In genomic region chr3:111904376-111905241, GRCh38 we compare ENCODE assay signal across 10 cellular contexts. TPM values are rescaled to one million over a fixed set of nuclear protein-coding genes. Genes with fewer than 3 reads are reported as not detected.
DNase-seq lines count a peak whose midpoint lies in the region; ATAC-seq and TF ChIP-seq lines count a peak whose summit lies in the region.
"Had no signal": no experiment of that assay in that cellular context is flagged by ENCODE, and none has a peak within 500 bp of the region (broad histone marks: within the 10 kb centered on the region; RNA-seq: fewer than 3 reads in every experiment).

No MANE protein-coding gene starts in this region.

- ATAC-seq in RWPE2 (ENCODE audit: low read depth), result peak; percentile 85
- ATAC-seq in gastroesophageal sphincter, result peak; percentile 95
- ATAC-seq in GM21423 (IDR thresholded peaks at IDR 0.05; ENCODE audit: unreplicated experiment), result no peak
- ATAC-seq in GM18873 (IDR thresholded peaks at IDR 0.05; ENCODE audit: low FRiP score, unreplicated experiment), result no peak
- ATAC-seq in HG03039 (IDR thresholded peaks at IDR 0.05; ENCODE audit: unreplicated experiment), result no peak

- DNase-seq in HCEC 1CT (peak; percentile 96), RWPE2 (ENCODE audit: low spot score) (no peak), retina (no peak)
- DNase-seq: activated effector memory CD4-positive, alpha-beta T cell treated with anti-CD3 and anti-CD28 coated beads, Interleukin-2, amount 50 U/mL, for 16 hours; Peyer's patch had no signal

- H3K4me3 ChIP-seq in RWPE2 (ENCODE audit: severe bottlenecking), result no peak overlapping the region
- no peak overlapping the region for H3K4me3 ChIP-seq in gastroesophageal sphincter
- H3K4me3 ChIP-seq in skin epidermis, result no peak overlapping the region
- H3K4me3 ChIP-seq: Peyer's patch had no signal

- TF ChIP-seq CTCF in RWPE2 (IDR thresholded peaks at IDR 0.05; ENCODE audit: poor library complexity, severe bottlenecking) (peak; percentile 27), gastroesophageal sphincter (IDR thresholded peaks at IDR 0.05) (peak in 2 of 4 experiments; percentile 50 to 59)

- H3K27ac ChIP-seq in RWPE2 (ENCODE audit: poor library complexity, severe bottlenecking) (peak overlapping the region; percentile 95), gastroesophageal sphincter (peak overlapping the region; percentile 53 to 77 (median 60)), skin epidermis (peak overlapping the region in 11 of 21 experiments; percentile 2 to 62 (median 29))

- H3K36me3 ChIP-seq in RWPE2 (ENCODE audit: low read depth) (peaks cover 63% of the 10 kb centered on the region), gastroesophageal sphincter (no peaks in the 10 kb centered on the region)
- H3K36me3 ChIP-seq: Peyer's patch had no signal

- no peaks in the 10 kb centered on the region for H3K27me3 ChIP-seq in RWPE2 (ENCODE audit: insufficient read depth, poor library complexity, severe bottlenecking)
- H3K27me3 ChIP-seq in gastroesophageal sphincter, result no peaks in the 10 kb centered on the region
- H3K27me3 ChIP-seq: Peyer's patch had no signal

- H3K9me3 ChIP-seq in RWPE2 (ENCODE audit: severe bottlenecking) (no peaks in the 10 kb centered on the region), gastroesophageal sphincter (no peaks in the 10 kb centered on the region)
- H3K9me3 ChIP-seq: Peyer's patch had no signal

- H3K4me1 ChIP-seq in RWPE2 (ENCODE audit: insufficient read depth, poor library complexity, severe bottlenecking) (peaks cover 39% of the 10 kb centered on the region), gastroesophageal sphincter (peaks cover 9 to 37% (median 9%) of the 10 kb centered on the region in 3 donors)
- H3K4me1 ChIP-seq: Peyer's patch had no signal

- WGBS in gastroesophageal sphincter (ENCODE audit: low coverage in 1 of 2), 2 donors, result 65 to 69% methylated on average over 4 of the region's 4 CpGs

- TF ChIP-seq EP300 in gastroesophageal sphincter (IDR thresholded peaks at IDR 0.05), result no peak

- TF ChIP-seq POLR2A in gastroesophageal sphincter (IDR thresholded peaks at IDR 0.05), result no peak

RNA-seq across cellular contexts. Expression of gene PHLDB2, which starts 45.5 kb away (rescaled TPM):
- total RNA-seq in gastroesophageal sphincter, result 100 to 1,000 TPM in 1 of 4 donors, 10 to 100 TPM in 3; 52.1 to 115 (median 77.4) TPM

Comparison
In these comparisons a context has a peak if more than half of its experiments do, and no peak if none do; other contexts are left out.
1. ATAC-seq: peak in RWPE2 (single experiment) and gastroesophageal sphincter (single experiment); none in GM21423 (single experiment), GM18873 (single experiment) and HG03039 (single experiment).
2. H3K27ac ChIP-seq: peak in every context shown above with its lines; median percentile 95 in RWPE2; 60 in gastroesophageal sphincter; 29 in skin epidermis.